8 cellular contexts compared by ENCODE assay signal in genomic region chr3:185270262-185270955, GRCh38. TPM values are rescaled to one million over a fixed set of nuclear protein-coding genes. Genes with fewer than 3 reads are reported as not detected.
DNase-seq lines count a peak whose midpoint lies in the region; ATAC-seq and TF ChIP-seq lines count a peak whose summit lies in the region.

No MANE protein-coding gene starts in this region.

- H3K9me3 ChIP-seq in AG04450 (ENCODE audit: control insufficient read depth, insufficient read depth, low read length), result no peaks in the 10 kb centered on the region

- H3K4me2 ChIP-seq in mesendoderm (ENCODE audit: low read length), result no peak overlapping the region

- in situ Hi-C loops in T47D (cut with HindIII; ENCODE audit: low pct_unique_long_range_greater_than_20kb, low sequenced_read_pairs), result no loop called here

- H2BK15ac ChIP-seq in mesendoderm (replicated peaks; ENCODE audit: low read depth), result no peak overlapping the region

- H3K27ac ChIP-seq in AG04450 (ENCODE audit: low read depth, low read length), result no peak overlapping the region
- no peak overlapping the region for H3K27ac ChIP-seq in mesendoderm (ENCODE audit: low read depth, low read length)

- H3K79me1 ChIP-seq in mesendoderm (ENCODE audit: low read length), result no peaks in the 10 kb centered on the region

- H3K56ac ChIP-seq in mesendoderm (ENCODE audit: low read length), result no peak overlapping the region

- H2AK5ac ChIP-seq in mesendoderm (ENCODE audit: low read length), result no peak overlapping the region

- POLR2A ChIA-PET in AG04450 (lab: Yijun Ruan, JAX), result no interaction called here

- H3K4me1 ChIP-seq in mesendoderm (ENCODE audit: control insufficient read depth, low read depth, low read length), result peaks cover 12% of the 10 kb centered on the region

- H3K79me2 ChIP-seq in mesendoderm (ENCODE audit: control insufficient read depth, insufficient read depth, low read length), result no peaks in the 10 kb centered on the region

- peak; percentile 53 for ATAC-seq in GM19351 (IDR thresholded peaks at IDR 0.05; ENCODE audit: unreplicated experiment)
- ATAC-seq in HG03442 (IDR thresholded peaks at IDR 0.05; ENCODE audit: unreplicated experiment), result no peak
- no peak for ATAC-seq in GM18520 (IDR thresholded peaks at IDR 0.05; ENCODE audit: unreplicated experiment)

- DNase-seq in AG04450 (ENCODE audit: low read depth, low spot score) (no peak), NCI-H345 (lab: John Stamatoyannopoulos, UW) (peak; percentile 15), T47D (ENCODE audit: low read depth in 1 of 2, low spot score in 1 of 2) (peak; percentile 55 to 85), mesendoderm (peak; percentile 83), mucosa of gallbladder (ENCODE audit: low spot score) (no peak)

- H3K36me3 ChIP-seq in mesendoderm (ENCODE audit: control insufficient read depth, insufficient read depth, low read length), result no peaks in the 10 kb centered on the region

- TF ChIP-seq CTCF in AG04450 (IDR thresholded peaks at IDR 0.05; ENCODE audit: low read depth, low read length), result peak; percentile 57

- H3K23ac ChIP-seq in mesendoderm (ENCODE audit: low read length), result no peak overlapping the region

- H2BK120ac ChIP-seq in mesendoderm (ENCODE audit: low read depth, low read length), result no peak overlapping the region

- H3K18ac ChIP-seq in mesendoderm (ENCODE audit: low read length), result no peak overlapping the region

- no peak overlapping the region for H3K4me3 ChIP-seq in AG04450 (ENCODE audit: low read depth, low read length)
- H3K4me3 ChIP-seq in mesendoderm (ENCODE audit: low read length), result no peak overlapping the region

- no peak overlapping the region for H3K4ac ChIP-seq in mesendoderm (ENCODE audit: low read depth, low read length)

- H4K8ac ChIP-seq in mesendoderm (ENCODE audit: low read depth, low read length), result no peak overlapping the region

- no peak overlapping the region for H4K5ac ChIP-seq in mesendoderm (ENCODE audit: low read length)

- peak overlapping the region; percentile 12 for H2BK5ac ChIP-seq in mesendoderm (ENCODE audit: low read length)

- CTCF ChIA-PET in AG04450 (lab: Charles Lee), result interaction anchor here (1.5 to 1.9 kb wide), 2 partner anchors 9 to 395 kb away, joined by 5 to 7 read pairs; no protein-coding TSS in a partner anchor

- H3K9ac ChIP-seq in mesendoderm (ENCODE audit: low read length), result no peak overlapping the region

- H3K27me3 ChIP-seq in AG04450 (ENCODE audit: control insufficient read depth, insufficient read depth, low read length) (peaks cover 7% of the 10 kb centered on the region), mesendoderm (ENCODE audit: insufficient read depth, low read length, poor library complexity) (no peaks in the 10 kb centered on the region)

- WGBS in mesendoderm (ENCODE audit: extremely low coverage, insufficient coverage, low lambda C conversion rate), result no CpG with 5 or more reads among the region's 4 CpGs

RNA-seq across cellular contexts. Expression of gene EHHADH, which starts 16.6 kb away (rescaled TPM):
- polyA plus RNA-seq in AG04450 (2011; rRNA removed), result 3.2 and 4.2 TPM in 2 replicates
- polyA minus RNA-seq in AG04450 (2011; rRNA and poly(A)+ RNA removed), result 4.0 and 7.1 TPM in 2 replicates
- 0.69 TPM for polyA plus RNA-seq in mesendoderm (2013, experiment 1 of 2)
- polyA plus RNA-seq in mesendoderm (2013, experiment 2 of 2), result 0.63 TPM
- total RNA-seq in mucosa of gallbladder, result 25.0 TPM

Comparison
In these comparisons a context has a peak if more than half of its experiments do, and no peak if none do; other contexts are left out.
1. DNase-seq: peak in NCI-H345 (single experiment), T47D (2 of 2) and mesendoderm (single experiment); none in AG04450 (single experiment) and mucosa of gallbladder (single experiment).